Comparison of ENCODE assay signal across 16 cellular contexts in genomic region chr11:128774593-128774992, GRCh38.
DNase-seq lines count a peak whose midpoint lies in the region; ATAC-seq and TF ChIP-seq lines count a peak whose summit lies in the region.
"Had no signal": no experiment of that assay in that cellular context is flagged by ENCODE, and none has a peak within 500 bp of the region (broad histone marks: within the 10 kb centered on the region; RNA-seq: fewer than 3 reads in every experiment).

No MANE protein-coding gene starts in this region.

- 64 to 77% (median 73%) methylated on average over 6 of the region's 6 CpGs for WGBS in spleen, 5 donors

- peaks cover 14% of the 10 kb centered on the region for H3K36me3 Mint-ChIP-seq in activated naive CD4-positive, alpha-beta T cell treated with anti-CD3 and anti-CD28 coated beads, Interleukin-2, amount 50 U/mL, for 24 hours
- H3K36me3 Mint-ChIP-seq in activated B cell treated with CpG ODN at 0.5 μM for 24 hours (ENCODE audit: low read depth), result peaks cover 96% of the 10 kb centered on the region
- peaks cover 43 to 67% (median 50%) of the 10 kb centered on the region in 3 donors for H3K36me3 Mint-ChIP-seq in immature natural killer cell
- no peaks in the 10 kb centered on the region for H3K36me3 Mint-ChIP-seq in GM23338 (ENCODE audit: low read depth)

- H3K79me2 ChIP-seq in GM23338 (replicated peaks; ENCODE audit: insufficient read depth), result no peaks in the 10 kb centered on the region

- H3K9me2 ChIP-seq in GM23338 (ENCODE audit: insufficient read depth), result no peaks in the 10 kb centered on the region; the same call in 1 of the 2 replicates

- H2AFZ ChIP-seq in GM23338, result no peak overlapping the region

- DNase-seq in activated naive CD4-positive, alpha-beta T cell treated with anti-CD3 and anti-CD28 coated beads, Interleukin-2, amount 50 U/mL, for 16 hours, result no peak
- DNase-seq in activated B cell treated with CpG ODN at 0.5 μM for 24 hours, result no peak
- DNase-seq in immature natural killer cell, result no peak
- DNase-seq in spleen, result no peak
- no peak for DNase-seq in hippocampal formation (lab: John Stamatoyannopoulos, UW)
- no peak for DNase-seq in germinal center (ENCODE audit: low spot score)
- no peak for DNase-seq in GM23338 (ENCODE audit: low spot score)
- DNase-seq: DMS 273 treated with DMSO at 0.1 percent for 48 hours, HFFc6, KG1, NCI-H1048, NCI-H2107, NCI-H345, NCI-H526 treated with DMSO at 0.1 percent for 48 hours, RPMI8226 had no signal

- H3K4me1 ChIP-seq in spleen (peaks cover 32 to 89% (median 69%) of the 10 kb centered on the region in 6 donors), GM23338 (ENCODE audit: insufficient read depth) (peaks cover 15% of the 10 kb centered on the region)

- no peak overlapping the region for H3K4me3 ChIP-seq in spleen
- no peak overlapping the region for H3K4me3 ChIP-seq in GM23338

- no peaks in the 10 kb centered on the region for H3K27me3 ChIP-seq in spleen (replicated peaks in 1 of 7)
- H3K27me3 ChIP-seq in GM23338 (ENCODE audit: insufficient read depth), result no peaks in the 10 kb centered on the region

- H3K4me3 Mint-ChIP-seq in activated naive CD4-positive, alpha-beta T cell treated with anti-CD3 and anti-CD28 coated beads, Interleukin-2, amount 50 U/mL, for 24 hours, result no peak overlapping the region
- H3K4me3 Mint-ChIP-seq in activated B cell treated with CpG ODN at 0.5 μM for 24 hours (no peak overlapping the region), immature natural killer cell (peak overlapping the region in 2 of 5 donors; percentile 48 to 63), GM23338 (no peak overlapping the region)
- H3K4me3 Mint-ChIP-seq: HFFc6 had no signal

- H4K20me1 ChIP-seq in GM23338 (replicated peaks; ENCODE audit: insufficient read depth), result no peaks in the 10 kb centered on the region

- POLR2A ChIA-PET in activated B cell treated with CpG ODN at 0.5 μM for 24 hours (lab: Charles Lee), result interaction anchor here (0.7 kb wide), 2 partner anchors 11 to 47 kb away, joined by 3 read pairs; no protein-coding TSS in a partner anchor

- peak overlapping the region; percentile 3 for H3K27ac Mint-ChIP-seq in activated naive CD4-positive, alpha-beta T cell treated with anti-CD3 and anti-CD28 coated beads, Interleukin-2, amount 50 U/mL, for 24 hours
- H3K27ac Mint-ChIP-seq in activated B cell treated with CpG ODN at 0.5 μM for 24 hours (peak overlapping the region; percentile 59), immature natural killer cell (peak overlapping the region; percentile 78 to 96 (median 88)), GM23338 (no peak overlapping the region)
- H3K27ac Mint-ChIP-seq: HFFc6 had no signal

- H3K4me2 ChIP-seq in GM23338, result no peak overlapping the region

- no peak for ATAC-seq in activated B cell treated with CpG ODN at 0.5 μM for 24 hours (ENCODE audit: low read depth)
- ATAC-seq in GM23338, result no peak

- no peak for TF ChIP-seq POLR2A in spleen (IDR thresholded peaks at IDR 0.05)

- CTCF ChIA-PET in activated B cell treated with CpG ODN at 0.5 μM for 24 hours (lab: Charles Lee), result interaction anchor here (1.3 to 2.4 kb wide), 4 partner anchors 11 to 484 kb away, joined by 3 to 8 read pairs (median 4); no protein-coding TSS in a partner anchor

- 0 out of 2 replicates have a peak, but pooled peaks cover 4% of the 10 kb centered on the region for H3F3A ChIP-seq in GM23338 (replicated peaks; ENCODE audit: low read depth)

- H3K27ac ChIP-seq in spleen, result peak overlapping the region in 7 of 8 donors; percentile 51 to 81 (median 73)
- H3K27ac ChIP-seq in GM23338 (ENCODE audit: low read depth), result no peak overlapping the region

- TF ChIP-seq CTCF in activated B cell treated with CpG ODN at 0.5 μM for 24 hours (IDR thresholded peaks at IDR 0.05) (no peak), spleen (IDR thresholded peaks at IDR 0.05 in 8 of 11, conservative IDR thresholded peaks at IDR 0.05 in 3 of 11) (no peak), GM23338 (conservative IDR thresholded peaks at IDR 0.05; ENCODE audit: low read depth in 2 of 2) (no peak)

- H3K27me3 Mint-ChIP-seq in activated naive CD4-positive, alpha-beta T cell treated with anti-CD3 and anti-CD28 coated beads, Interleukin-2, amount 50 U/mL, for 24 hours, result no peaks in the 10 kb centered on the region
- H3K27me3 Mint-ChIP-seq in activated B cell treated with CpG ODN at 0.5 μM for 24 hours (no peaks in the 10 kb centered on the region), immature natural killer cell (ENCODE audit: low read depth in 3 of 3) (peaks cover 9 to 19% (median 10%) of the 10 kb centered on the region in 3 donors), GM23338 (ENCODE audit: insufficient read depth, low read depth, poor library complexity) (peaks cover 20% of the 10 kb centered on the region)

- H3K36me3 ChIP-seq in spleen (peaks cover 0 to 100% (median 80%) of the 10 kb centered on the region in 6 donors), GM23338 (ENCODE audit: insufficient read depth) (no peaks in the 10 kb centered on the region)

- intact Hi-C loops in activated B cell treated with CpG ODN at 0.5 μM for 24 hours (cut with micrococcal nuclease), result no loop called here
- intact Hi-C loops in spleen (cut with DNase I; ENCODE audit: low total_unique reads), result loop anchor here (10.0 kb wide), 1 partner anchor 90 kb away; the partner anchor contains the start of gene KCNJ1

- H3K9me3 Mint-ChIP-seq in activated naive CD4-positive, alpha-beta T cell treated with anti-CD3 and anti-CD28 coated beads, Interleukin-2, amount 50 U/mL, for 24 hours, result no peaks in the 10 kb centered on the region
- H3K9me3 Mint-ChIP-seq in activated B cell treated with CpG ODN at 0.5 μM for 24 hours (no peaks in the 10 kb centered on the region), immature natural killer cell (no peaks in the 10 kb centered on the region), GM23338 (no peaks in the 10 kb centered on the region; the same call in 2 of the 3 replicates)
- H3K9me3 Mint-ChIP-seq: HFFc6 had no signal

- H3K4me1 Mint-ChIP-seq in activated naive CD4-positive, alpha-beta T cell treated with anti-CD3 and anti-CD28 coated beads, Interleukin-2, amount 50 U/mL, for 24 hours, result peaks cover 60% of the 10 kb centered on the region
- H3K4me1 Mint-ChIP-seq in activated B cell treated with CpG ODN at 0.5 μM for 24 hours (peaks cover 45% of the 10 kb centered on the region), immature natural killer cell (peaks cover 87 to 99% of the 10 kb centered on the region in 2 donors), GM23338 (peaks cover 25% of the 10 kb centered on the region)

- no peaks in the 10 kb centered on the region for H3K9me3 ChIP-seq in spleen

TF ChIP-seq in GM23338, 12 proteins besides CTCF, POLR2A, EP300 and RAD21 (continues in another document):
- no peak for TF ChIP-seq ZNF462 (CRISPR knock-in tag; IDR thresholded peaks at IDR 0.05)
